20 cellular contexts compared by ENCODE assay signal in genomic region chr6:72784071-72784470, GRCh38.
DNase-seq lines count a peak whose midpoint lies in the region; ATAC-seq and TF ChIP-seq lines count a peak whose summit lies in the region.
"Had no signal": no experiment of that assay in that cellular context is flagged by ENCODE, and none has a peak within 500 bp of the region (broad histone marks: within the 10 kb centered on the region; RNA-seq: fewer than 3 reads in every experiment).

No MANE protein-coding gene starts in this region.

- DNase-seq in HFFc6 (peak; percentile 43), fibroblast of pulmonary artery (ENCODE audit: low read depth) (peak; percentile 28), NCI-H1694 (lab: John Stamatoyannopoulos, UW) (no peak), NCI-H510A treated with DMSO at 0.1 percent for 48 hours (lab: John Stamatoyannopoulos, UW) (no peak), T-helper 17 cell (no peak)
- DNase-seq: activated B cell treated with CpG ODN at 0.5 μM for 24 hours; activated CD4-positive, alpha-beta memory T cell treated with anti-CD3 and anti-CD28 coated beads for 36 hours; activated naive CD4-positive, alpha-beta T cell; body of pancreas; Calu3; lower lobe of right lung; MG63; NCI-H1436 treated with DMSO at 0.1 percent for 48 hours; right lobe of liver; SJCRH30; stimulated activated naive CD8-positive, alpha-beta T cell treated with anti-CD3 and anti-CD28 coated beads, Interleukin-15, Interleukin-2, amounts not matched to agents 100 U/mL and 50 U/mL, for 24 hours had no signal

- H3K4me1 Mint-ChIP-seq in HFFc6 (ENCODE audit: low read depth) = peaks cover 81% of the 10 kb centered on the region
- H3K4me1 Mint-ChIP-seq in T-helper 17 cell = no peaks in the 10 kb centered on the region
- H3K4me1 Mint-ChIP-seq: activated B cell treated with CpG ODN at 0.5 μM for 24 hours had no signal

- H3K27me3 Mint-ChIP-seq in HFFc6 (ENCODE audit: insufficient read depth) = no peaks in the 10 kb centered on the region; the same call in 1 of the 2 replicates
- no peaks in the 10 kb centered on the region for H3K27me3 Mint-ChIP-seq in T-helper 17 cell
- H3K27me3 Mint-ChIP-seq: activated B cell treated with CpG ODN at 0.5 μM for 24 hours; activated CD4-positive, alpha-beta memory T cell treated with anti-CD3 and anti-CD28 coated beads for 36 hours had no signal

- H3K9me3 ChIP-seq in T-helper 17 cell (ENCODE audit: control insufficient read depth, low read length, poor library complexity, severe bottlenecking) = no peaks in the 10 kb centered on the region
- H3K9me3 ChIP-seq: BLaER1, body of pancreas, lower lobe of right lung, MG63, right lobe of liver, SJCRH30, tibial nerve had no signal

- H3K27ac Mint-ChIP-seq in HFFc6 = peak overlapping the region; percentile 76
- no peak overlapping the region for H3K27ac Mint-ChIP-seq in T-helper 17 cell
- H3K27ac Mint-ChIP-seq: activated B cell treated with CpG ODN at 0.5 μM for 24 hours; activated CD4-positive, alpha-beta memory T cell treated with anti-CD3 and anti-CD28 coated beads for 36 hours had no signal

- H3K4me3 Mint-ChIP-seq in HFFc6 (peak overlapping the region; percentile 20), T-helper 17 cell (no peak overlapping the region)
- H3K4me3 Mint-ChIP-seq: activated B cell treated with CpG ODN at 0.5 μM for 24 hours; activated CD4-positive, alpha-beta memory T cell treated with anti-CD3 and anti-CD28 coated beads for 36 hours had no signal

- peaks cover 17% of the 10 kb centered on the region for H3K36me3 Mint-ChIP-seq in HFFc6 (ENCODE audit: low read depth)
- no peaks in the 10 kb centered on the region for H3K36me3 Mint-ChIP-seq in T-helper 17 cell (ENCODE audit: low read depth)
- H3K36me3 Mint-ChIP-seq: activated CD4-positive, alpha-beta memory T cell treated with anti-CD3 and anti-CD28 coated beads for 36 hours had no signal

- no peak overlapping the region for H3K4me3 ChIP-seq in fibroblast of pulmonary artery (replicated peaks; ENCODE audit: low read depth, low read length)
- H3K4me3 ChIP-seq: BLaER1, body of pancreas, lower lobe of right lung, MG63, right lobe of liver, SJCRH30, tibial nerve had no signal

- no peaks in the 10 kb centered on the region for H3K9me3 Mint-ChIP-seq in HFFc6
- H3K9me3 Mint-ChIP-seq: activated B cell treated with CpG ODN at 0.5 μM for 24 hours; activated CD4-positive, alpha-beta memory T cell treated with anti-CD3 and anti-CD28 coated beads for 36 hours had no signal

- no peak for ATAC-seq in T-helper 17 cell
- ATAC-seq: body of pancreas; lower lobe of right lung; right lobe of liver; stimulated activated naive CD8-positive, alpha-beta T cell treated with anti-CD3 and anti-CD28 coated beads, Interleukin-15, Interleukin-2, amounts not matched to agents 100 U/mL and 50 U/mL, for 24 hours had no signal

- no peak for TF ChIP-seq CTCF in HFFc6 (IDR thresholded peaks at IDR 0.05)
- no peak for TF ChIP-seq CTCF in fibroblast of pulmonary artery (IDR thresholded peaks at IDR 0.05; ENCODE audit: low read length, missing control alignments)

- H3K27ac ChIP-seq in angular gyrus (ENCODE audit: low read depth, low read length) (peak overlapping the region; percentile 59), temporal lobe (ENCODE audit: low read depth, low read length) (peak overlapping the region; percentile 12)
- H3K27ac ChIP-seq: BLaER1, body of pancreas, lower lobe of right lung, right lobe of liver, SJCRH30, tibial nerve had no signal

Comparison
In these comparisons a context has a peak if more than half of its experiments do, and no peak if none do; other contexts are left out.
1. DNase-seq: peak in HFFc6 (single experiment) and fibroblast of pulmonary artery (single experiment); none in NCI-H1694 (single experiment), NCI-H510A treated with DMSO at 0.1 percent for 48 hours (single experiment) and T-helper 17 cell (0 of 3).